In the genomic region with DNA sequence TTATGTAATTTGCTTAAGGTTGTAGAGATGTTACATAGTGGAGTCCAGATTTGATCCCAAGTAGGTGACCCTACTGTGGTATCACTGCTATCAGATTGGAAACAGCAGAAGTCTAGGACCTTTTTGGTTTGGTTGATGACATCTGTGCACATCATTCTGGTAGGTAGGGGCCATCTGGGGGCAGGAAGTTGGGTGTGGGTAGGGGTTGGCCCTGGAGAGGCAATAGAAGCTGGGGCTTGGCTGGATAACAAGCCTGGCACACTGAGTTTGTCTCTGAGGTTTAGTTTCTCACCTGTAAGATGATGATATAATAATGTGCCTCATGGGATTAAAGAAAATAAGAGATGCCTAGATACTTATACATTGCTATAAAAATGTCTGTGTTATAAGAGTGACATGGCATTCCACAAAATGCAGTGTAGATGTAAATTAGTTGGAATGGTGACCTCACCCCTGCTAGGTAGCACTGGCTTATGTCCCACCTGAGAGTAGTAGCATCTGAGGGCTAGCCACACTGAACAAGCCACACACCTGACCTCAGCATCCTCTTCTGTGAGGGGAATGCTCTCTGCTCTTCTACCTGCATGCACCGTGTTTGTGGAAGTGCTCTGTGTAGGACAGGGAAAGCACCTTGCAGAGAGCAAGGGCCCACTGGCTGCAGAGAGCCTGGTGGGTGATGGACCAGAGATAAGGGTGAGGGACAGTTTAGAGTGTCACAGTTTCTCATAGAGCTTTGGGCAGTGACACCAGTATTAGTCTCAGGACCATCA, we compare ENCODE assay signal across 14 cellular contexts. TPM values are rescaled to one million over a fixed set of nuclear protein-coding genes. Genes with fewer than 3 reads are reported as not detected.
DNase-seq lines count a peak whose midpoint lies in the region; ATAC-seq and TF ChIP-seq lines count a peak whose summit lies in the region.
"Had no signal": no experiment of that assay in that cellular context is flagged by ENCODE, and none has a peak within 500 bp of the region (broad histone marks: within the 10 kb centered on the region; RNA-seq: fewer than 3 reads in every experiment).

No MANE protein-coding gene starts in this region.

- H3K9me2 ChIP-seq in PC-9 (ENCODE audit: insufficient read depth): no peaks in the 10 kb centered on the region
- H3K9me2 ChIP-seq in neural cell (ENCODE audit: insufficient read depth, low read length): no peaks in the 10 kb centered on the region

- H3K9ac ChIP-seq in neural cell (ENCODE audit: low read length): peak overlapping the region; percentile 73
- no peak overlapping the region for H3K9ac ChIP-seq in mammary epithelial cell (ENCODE audit: insufficient read depth, low read length)

- H3K9me3 ChIP-seq in CD8-positive, alpha-beta memory T cell (ENCODE audit: low read length): no peaks in the 10 kb centered on the region
- H3K9me3 ChIP-seq in PC-9 (ENCODE audit: insufficient read depth, low read depth) (no peaks in the 10 kb centered on the region), neural cell (ENCODE audit: low read length) (no peaks in the 10 kb centered on the region), mammary epithelial cell (replicated peaks; ENCODE audit: insufficient read depth, low read length) (no peaks in the 10 kb centered on the region), psoas muscle (no peaks in the 10 kb centered on the region)

- BruUV-seq in PC-9 (replicated peaks; lab: Mats Ljungman, UMichigan) (no TSS peak), mammary epithelial cell (replicated peaks; lab: Mats Ljungman, UMichigan) (no TSS peak)

- H3K79me2 ChIP-seq in PC-9 (ENCODE audit: low read depth) (peaks cover 94% of the 10 kb centered on the region), neural cell (replicated peaks; ENCODE audit: insufficient read depth, low read length) (peaks cover 16% of the 10 kb centered on the region), mammary epithelial cell (ENCODE audit: insufficient read depth, low read length) (no peaks in the 10 kb centered on the region)

- DNase-seq in CD8-positive, alpha-beta memory T cell: peak in 4 of 5 donors; percentile 34 to 77 (median 54)
- DNase-seq in PC-9 (no peak), NCI-H2029 treated with DMSO at 0.1 percent for 48 hours (lab: John Stamatoyannopoulos, UW) (no peak), mammary epithelial cell (no peak), psoas muscle (no peak), NCI-H748 (lab: John Stamatoyannopoulos, UW; ENCODE audit: unreplicated experiment) (no peak)
- DNase-seq in activated naive CD4-positive, alpha-beta T cell treated with anti-CD3 and anti-CD28 coated beads, Interleukin-2, amount 50 U/mL, for 16 hours: peak; percentile 33
- DNase-seq: KBM-7, NCI-H2227 treated with DMSO at 0.1 percent for 48 hours, right cardiac atrium had no signal

- intact Hi-C loops in PC-9 (cut with micrococcal nuclease; ENCODE audit: unreplicated experiment): loop anchor here (5.0 kb wide), 1 partner anchor 35 kb away; no protein-coding TSS in a partner anchor
- intact Hi-C loops in mammary epithelial cell (cut with micrococcal nuclease): no loop called here
- intact Hi-C loops in psoas muscle (cut with DNase I): no loop called here

- peak overlapping the region; percentile 79 to 100 (median 92) for H3K27ac Mint-ChIP-seq in CD8-positive, alpha-beta memory T cell

- TF ChIP-seq CTCF in PC-9 (conservative IDR thresholded peaks at IDR 0.05): no peak
- no peak for TF ChIP-seq CTCF in neural cell (IDR thresholded peaks at IDR 0.05; ENCODE audit: poor library complexity, severe bottlenecking)
- TF ChIP-seq CTCF in mammary epithelial cell (conservative IDR thresholded peaks at IDR 0.05 in 1 of 2, IDR thresholded peaks at IDR 0.05 in 1 of 2; ENCODE audit: extremely low read depth in 1 of 2, insufficient read depth in 1 of 2, low read depth in 1 of 2, low read length in 2 of 2): no peak
- no peak for TF ChIP-seq CTCF in psoas muscle (IDR thresholded peaks at IDR 0.05)

- H3F3A ChIP-seq in PC-9 (ENCODE audit: insufficient read depth, low read depth) (peaks cover 18% of the 10 kb centered on the region; the same call in 1 of the 2 replicates), neural cell (ENCODE audit: insufficient read depth, low read length, poor library complexity, severe bottlenecking) (peaks cover 5% of the 10 kb centered on the region)

- WGBS in mammary epithelial cell (ENCODE audit: low coverage, missing lambda C conversion rate): 45% methylated on average over 1 of the region's 1 CpG
- 60 to 68% (median 61%) methylated on average over 1 of the region's 1 CpG for WGBS in psoas muscle, 3 donors

- H3K36me3 Mint-ChIP-seq in CD8-positive, alpha-beta memory T cell: no peaks in the 10 kb centered on the region

- H4K20me1 ChIP-seq in PC-9 (ENCODE audit: insufficient read depth) (peaks cover 32% of the 10 kb centered on the region), neural cell (ENCODE audit: insufficient read depth) (no peaks in the 10 kb centered on the region), mammary epithelial cell (ENCODE audit: insufficient read depth, low read length) (no peaks in the 10 kb centered on the region)

- POLR2A ChIA-PET in CD8-positive, alpha-beta memory T cell (lab: Charles Lee): interaction anchor here (0.5 to 1.2 kb wide), 2 partner anchors 37 to 59 kb away, joined by 4 read pairs; a partner anchor contains a TSS
- POLR2A ChIA-PET in PC-9 (lab: Charles Lee; ENCODE audit: unreplicated experiment): interaction anchor here (0.6 kb wide), 2 partner anchors 22 to 92 kb away, joined by 4 to 10 read pairs; no protein-coding TSS in a partner anchor

- dilution Hi-C loops in mammary epithelial cell (cut with HindIII; ENCODE audit: low sequenced_read_pairs): no loop called here

- peaks cover 86% of the 10 kb centered on the region for H3K4me1 ChIP-seq in CD8-positive, alpha-beta memory T cell (ENCODE audit: insufficient read depth, low read length)
- H3K4me1 ChIP-seq in PC-9 (replicated peaks; ENCODE audit: insufficient read depth): peaks cover 23% of the 10 kb centered on the region
- H3K4me1 ChIP-seq in mammary epithelial cell (ENCODE audit: insufficient read depth, low read length): no peaks in the 10 kb centered on the region
- H3K4me1 ChIP-seq in psoas muscle: no peaks in the 10 kb centered on the region

- H3K4me3 Mint-ChIP-seq in CD8-positive, alpha-beta memory T cell: peak overlapping the region; percentile 35 to 82 (median 56)

- H3K27me3 ChIP-seq in CD8-positive, alpha-beta memory T cell (ENCODE audit: insufficient read depth, low read length, poor library complexity, severe bottlenecking): no peaks in the 10 kb centered on the region
- H3K27me3 ChIP-seq in PC-9 (ENCODE audit: insufficient read depth, low read depth) (no peaks in the 10 kb centered on the region), neural cell (ENCODE audit: insufficient read depth, low read depth, low read length) (no peaks in the 10 kb centered on the region), mammary epithelial cell (ENCODE audit: insufficient read depth, low read length) (no peaks in the 10 kb centered on the region), psoas muscle (ENCODE audit: insufficient read depth in 3 of 3, low read length in 2 of 3) (no peaks in the 10 kb centered on the region)

- no peaks in the 10 kb centered on the region for H3K9me3 Mint-ChIP-seq in CD8-positive, alpha-beta memory T cell

- peaks cover 88 to 91% (median 90%) of the 10 kb centered on the region in 3 donors for H3K4me1 Mint-ChIP-seq in CD8-positive, alpha-beta memory T cell

- H3K4me3 ChIP-seq in CD8-positive, alpha-beta memory T cell (ENCODE audit: low read length): peak overlapping the region; percentile 37
- no peak overlapping the region for H3K4me3 ChIP-seq in PC-9
- peak overlapping the region; percentile 26 for H3K4me3 ChIP-seq in neural cell (ENCODE audit: low read length)
- no peak overlapping the region for H3K4me3 ChIP-seq in mammary epithelial cell (replicated peaks in 1 of 3; ENCODE audit: insufficient read depth in 1 of 3, low read depth in 2 of 3, low read length in 3 of 3)
- H3K4me3 ChIP-seq in psoas muscle: no peak overlapping the region
- H3K4me3 ChIP-seq: coronary artery, lung had no signal

- CTCF ChIA-PET in CD8-positive, alpha-beta memory T cell (lab: Charles Lee): interaction anchor here (1.0 to 2.3 kb wide), 9 partner anchors 12 to 92 kb away, joined by 3 to 11 read pairs (median 4); no protein-coding TSS in a partner anchor
- CTCF ChIA-PET in PC-9 (lab: Charles Lee) (interaction anchor here (0.7 kb wide), 1 partner anchor 95 kb away, joined by 5 read pairs; no protein-coding TSS in a partner anchor), mammary epithelial cell (lab: Charles Lee; ENCODE audit: low non-redundant PET) (no interaction called here)

- H3K27me3 Mint-ChIP-seq in CD8-positive, alpha-beta memory T cell: no peaks in the 10 kb centered on the region

- TF ChIP-seq RAD21 in neural cell (conservative IDR thresholded peaks at IDR 0.05): no peak

- H2AFZ ChIP-seq in PC-9 (no peak overlapping the region), neural cell (ENCODE audit: low read depth, low read length) (no peak overlapping the region), mammary epithelial cell (ENCODE audit: low read depth, low read length) (no peak overlapping the region)

- peak overlapping the region; percentile 51 for H3K27ac ChIP-seq in CD8-positive, alpha-beta memory T cell (ENCODE audit: low read depth, low read length)
- 0 out of 2 replicates have a peak overlapping the region, but pooled peaks have one; percentile 9 for H3K27ac ChIP-seq in PC-9
- H3K27ac ChIP-seq in neural cell (ENCODE audit: low read length): peak overlapping the region; percentile 84
- no peak overlapping the region for H3K27ac ChIP-seq in mammary epithelial cell (ENCODE audit: insufficient read depth, low read depth, low read length)
- H3K27ac ChIP-seq in psoas muscle: no peak overlapping the region
- H3K27ac ChIP-seq: coronary artery, SK-N-MC had no signal

- no peak for TF ChIP-seq EP300 in neural cell (conservative IDR thresholded peaks at IDR 0.05; ENCODE audit: poor library complexity, severe bottlenecking)

- ATAC-seq in psoas muscle: no peak
- ATAC-seq: right cardiac atrium had no signal

- in situ Hi-C loops in mammary epithelial cell (cut with MboI; ENCODE audit: low sequenced_read_pairs in 2 of 2): no loop called here

- no peaks in the 10 kb centered on the region for H3K36me3 ChIP-seq in CD8-positive, alpha-beta memory T cell (ENCODE audit: insufficient read depth, low read length)
- 0 out of 2 replicates have a peak, but pooled peaks cover 14% of the 10 kb centered on the region for H3K36me3 ChIP-seq in PC-9 (ENCODE audit: low read depth)
- no peaks in the 10 kb centered on the region for H3K36me3 ChIP-seq in neural cell (ENCODE audit: insufficient read depth, low read length)
- no peaks in the 10 kb centered on the region for H3K36me3 ChIP-seq in mammary epithelial cell (ENCODE audit: insufficient read depth, low read length)
- no peaks in the 10 kb centered on the region for H3K36me3 ChIP-seq in psoas muscle (ENCODE audit: insufficient read depth in 1 of 2, low read depth in 1 of 2)

- H3K4me2 ChIP-seq in PC-9 (no peak overlapping the region), neural cell (ENCODE audit: low read length) (peak overlapping the region; percentile 59), mammary epithelial cell (ENCODE audit: insufficient read depth, low read depth, low read length) (no peak overlapping the region)

RNA-seq across cellular contexts. Expression of a gene that starts 36.9 kb away (rescaled TPM):
- 10 to 100 TPM; 25.1 to 25.6 TPM for total RNA-seq in CD8-positive, alpha-beta memory T cell
- 16.0 TPM for polyA plus RNA-seq in CD8-positive, alpha-beta memory T cell
- 43.3 and 43.7 TPM in 2 replicates for total RNA-seq in PC-9 (2021)
- polyA plus RNA-seq in neural cell: 8.6 and 9.3 TPM in 2 replicates
- polyA minus RNA-seq in neural cell: 39.7 and 40.3 TPM in 2 replicates
- 1 to 10 TPM in 1 of 2 donors, under 1 TPM in 1; 0.73 to 1.5 TPM for total RNA-seq in mammary epithelial cell
- 0.32 TPM for polyA plus RNA-seq in mammary epithelial cell
- polyA minus RNA-seq in mammary epithelial cell: not detected
- total RNA-seq in psoas muscle: 10 to 100 TPM in 1 of 4 donors, 1 to 10 TPM in 3; 2.6 to 12.4 (median 4.7) TPM
- 1 to 10 TPM in 1 of 3 donors, under 1 TPM in 2; 0.32 to 4.4 (median 0.71) TPM for polyA plus RNA-seq in psoas muscle

Comparison
In these comparisons a context has a peak if more than half of its experiments do, and no peak if none do; other contexts are left out.
1. DNase-seq: peak in CD8-positive, alpha-beta memory T cell (4 of 5) and activated naive CD4-positive, alpha-beta T cell treated with anti-CD3 and anti-CD28 coated beads, Interleukin-2, amount 50 U/mL, for 16 hours (single experiment); none in PC-9 (0 of 2), NCI-H2029 treated with DMSO at 0.1 percent for 48 hours (single experiment), mammary epithelial cell (single experiment), psoas muscle (0 of 2) and NCI-H748 (single experiment).
2. H3K27ac ChIP-seq: peak in CD8-positive, alpha-beta memory T cell (single experiment), PC-9 (single experiment) and neural cell (single experiment); none in mammary epithelial cell (single experiment) and psoas muscle (single experiment).
3. H3K4me3 ChIP-seq: peak in CD8-positive, alpha-beta memory T cell (single experiment) and neural cell (single experiment); none in PC-9 (single experiment), mammary epithelial cell (0 of 3) and psoas muscle (single experiment).